Comparison of ENCODE assay signal across 8 cellular contexts in the genomic region with DNA sequence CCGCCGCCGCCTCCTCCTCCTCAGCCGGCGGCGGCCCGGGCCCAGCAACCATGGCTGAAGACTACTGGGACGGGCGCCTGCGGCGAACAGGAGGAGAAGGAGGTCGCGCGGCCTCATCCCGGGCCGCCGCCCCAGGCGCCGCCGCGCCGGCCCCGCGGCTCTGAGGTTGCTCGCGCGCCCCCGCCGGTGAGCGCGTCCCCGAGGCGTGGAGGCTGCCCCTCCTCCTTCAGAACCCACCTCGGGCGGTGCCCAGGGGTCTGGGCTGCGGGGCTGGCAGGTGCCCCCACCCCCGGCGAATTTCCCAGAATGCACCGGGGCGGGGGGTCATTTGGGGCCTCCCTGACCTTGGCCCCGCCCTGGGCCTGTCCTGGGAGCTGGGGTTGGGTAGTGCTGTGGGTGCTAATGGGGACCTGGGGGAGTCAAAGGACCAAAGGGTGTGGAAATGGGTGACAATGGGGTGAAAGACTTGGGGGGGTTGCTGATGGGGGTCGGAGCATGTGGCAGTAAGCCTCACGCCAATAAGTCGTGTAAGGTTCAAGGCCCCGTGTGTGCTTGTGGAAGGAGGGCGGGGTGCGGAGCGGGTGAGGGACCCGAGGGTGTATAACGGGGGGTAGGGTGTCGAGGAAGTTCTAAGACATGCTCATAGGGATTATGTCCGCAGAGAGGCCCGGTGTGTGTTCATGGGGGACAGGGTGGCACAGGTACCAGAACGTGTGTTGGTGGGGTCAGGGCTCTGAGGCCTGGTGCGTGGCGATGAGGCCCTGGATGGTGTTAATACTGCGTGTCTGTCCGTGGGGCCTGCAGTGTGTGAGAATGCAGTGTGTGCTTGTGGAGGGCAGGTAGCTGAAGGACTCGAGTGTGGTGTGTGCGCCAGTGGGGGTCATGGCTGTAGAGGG. TPM values are rescaled to one million over a fixed set of nuclear protein-coding genes. Genes with fewer than 3 reads are reported as not detected.
DNase-seq lines count a peak whose midpoint lies in the region; ATAC-seq and TF ChIP-seq lines count a peak whose summit lies in the region.

No MANE protein-coding gene starts in this region.

- peak overlapping the region; percentile 55 for H2BK5ac ChIP-seq in mesendoderm (ENCODE audit: low read length)

- H3K4me1 ChIP-seq in duodenal mucosa (ENCODE audit: control insufficient read depth in 1 of 2, insufficient read depth in 2 of 2, low read length in 2 of 2) (peaks cover 22 to 23% of the 10 kb centered on the region in 2 donors), mesendoderm (ENCODE audit: control insufficient read depth, low read depth, low read length) (peaks cover 1% of the 10 kb centered on the region)

- peaks cover 33% of the 10 kb centered on the region for H3K79me2 ChIP-seq in mesendoderm (ENCODE audit: control insufficient read depth, insufficient read depth, low read length)

- H3K27me3 Mint-ChIP-seq in stimulated activated naive B cell treated with anti-CD40 and anti-IgM and Interleukin-4, amounts not matched to agents 10 μg/mL and 1 μg/mL and 100 μg/mL, for 72 hours, result no peaks in the 10 kb centered on the region

- peak overlapping the region; percentile 90 to 98 for H3K4me3 Mint-ChIP-seq in stimulated activated naive B cell treated with anti-CD40 and anti-IgM and Interleukin-4, amounts not matched to agents 10 μg/mL and 1 μg/mL and 100 μg/mL, for 72 hours

- peaks cover 25 to 58% of the 10 kb centered on the region in 2 donors for H3K36me3 Mint-ChIP-seq in stimulated activated naive B cell treated with anti-CD40 and anti-IgM and Interleukin-4, amounts not matched to agents 10 μg/mL and 1 μg/mL and 100 μg/mL, for 72 hours

- H3K4me2 ChIP-seq in mesendoderm (ENCODE audit: low read length), result peak overlapping the region; percentile 81

- H3K9ac ChIP-seq in duodenal mucosa (ENCODE audit: low read depth in 1 of 2, low read length in 2 of 2) (peak overlapping the region; percentile 77 to 93), mesendoderm (ENCODE audit: low read length) (peak overlapping the region; percentile 91)

- peak overlapping the region; percentile 93 for H3K4ac ChIP-seq in mesendoderm (ENCODE audit: low read depth, low read length)

- no peak overlapping the region for H3K23ac ChIP-seq in mesendoderm (ENCODE audit: low read length)

- peaks cover 2% of the 10 kb centered on the region for H3K79me1 ChIP-seq in mesendoderm (ENCODE audit: low read length)

- TF ChIP-seq CTCF in BJ (IDR thresholded peaks at IDR 0.05; ENCODE audit: insufficient read depth, low read depth, low read length), result no peak

- DNase-seq in BJ (ENCODE audit: low read depth) (no peak), mesendoderm (peak; percentile 34)
- peak; percentile 35 to 42 for DNase-seq in activated CD4-positive, alpha-beta T cell treated with anti-CD3 and anti-CD28 coated beads for 4 hours
- DNase-seq in stimulated activated naive B cell treated with anti-CD40 and anti-IgM and Interleukin-4, amounts not matched to agents 10 μg/mL and 1 μg/mL and 100 μg/mL, for 72 hours, result peak; percentile 42

- CTCF ChIA-PET in BJ (lab: Yijun Ruan, JAX), result interaction anchor here (1.3 kb wide), 1 partner anchor 165 kb away, joined by 3 read pairs; no protein-coding TSS in a partner anchor

- peak overlapping the region; percentile 97 for H3K27ac ChIP-seq in duodenal mucosa (ENCODE audit: low read depth, low read length)
- peak overlapping the region; percentile 89 for H3K27ac ChIP-seq in mesendoderm (ENCODE audit: low read depth, low read length)

- H3K27ac Mint-ChIP-seq in stimulated activated naive B cell treated with anti-CD40 and anti-IgM and Interleukin-4, amounts not matched to agents 10 μg/mL and 1 μg/mL and 100 μg/mL, for 72 hours, result peak overlapping the region; percentile 79

- WGBS in mesendoderm (ENCODE audit: extremely low coverage, insufficient coverage, low lambda C conversion rate), result no CpG with 5 or more reads among the region's 60 CpGs

- no peak overlapping the region for H2AK5ac ChIP-seq in mesendoderm (ENCODE audit: low read length)

- peaks cover 40 to 41% of the 10 kb centered on the region in 2 donors for H3K4me1 Mint-ChIP-seq in stimulated activated naive B cell treated with anti-CD40 and anti-IgM and Interleukin-4, amounts not matched to agents 10 μg/mL and 1 μg/mL and 100 μg/mL, for 72 hours

- no peak overlapping the region for H4K5ac ChIP-seq in mesendoderm (ENCODE audit: low read length)

- no peak overlapping the region for H4K8ac ChIP-seq in mesendoderm (ENCODE audit: low read depth, low read length)

- H2BK120ac ChIP-seq in mesendoderm (ENCODE audit: low read depth, low read length), result no peak overlapping the region

- peaks cover 14% of the 10 kb centered on the region for H3K36me3 ChIP-seq in BJ (ENCODE audit: control insufficient read depth, insufficient read depth, low read length)
- H3K36me3 ChIP-seq in duodenal mucosa (ENCODE audit: control insufficient read depth in 1 of 2, insufficient read depth in 2 of 2, low read length in 2 of 2), result peaks cover 14 to 38% of the 10 kb centered on the region in 2 donors
- H3K36me3 ChIP-seq in mesendoderm (ENCODE audit: control insufficient read depth, insufficient read depth, low read length), result peaks cover 3% of the 10 kb centered on the region

- peak overlapping the region; percentile 95 for H3K18ac ChIP-seq in mesendoderm (ENCODE audit: low read length)

- no peaks in the 10 kb centered on the region for H3K27me3 ChIP-seq in BJ (ENCODE audit: control insufficient read depth, insufficient read depth, low read length)
- H3K27me3 ChIP-seq in duodenal mucosa (ENCODE audit: control insufficient read depth in 1 of 2, insufficient read depth in 2 of 2, low read length in 2 of 2), result no peaks in the 10 kb centered on the region
- H3K27me3 ChIP-seq in mesendoderm (ENCODE audit: insufficient read depth, low read length, poor library complexity), result no peaks in the 10 kb centered on the region

- peak overlapping the region; percentile 92 for H3K56ac ChIP-seq in mesendoderm (ENCODE audit: low read length)

- POLR2A ChIA-PET in BJ (lab: Charles Lee), result no interaction called here

- H2BK15ac ChIP-seq in mesendoderm (replicated peaks; ENCODE audit: low read depth), result no peak overlapping the region

- ATAC-seq in HG03342 (IDR thresholded peaks at IDR 0.05; ENCODE audit: unreplicated experiment) (peak; percentile 2), HG03571 (IDR thresholded peaks at IDR 0.05; ENCODE audit: unreplicated experiment) (no peak), HG03280 (IDR thresholded peaks at IDR 0.05; ENCODE audit: unreplicated experiment) (no peak)
- peak; percentile 1 to 4 for ATAC-seq in stimulated activated naive B cell treated with anti-CD40 and anti-IgM and Interleukin-4, amounts not matched to agents 10 μg/mL and 1 μg/mL and 100 μg/mL, for 72 hours (replicated peaks)

- H3K9me3 Mint-ChIP-seq in stimulated activated naive B cell treated with anti-CD40 and anti-IgM and Interleukin-4, amounts not matched to agents 10 μg/mL and 1 μg/mL and 100 μg/mL, for 72 hours, result no peaks in the 10 kb centered on the region

- peak overlapping the region; percentile 66 for H3K4me3 ChIP-seq in BJ (ENCODE audit: low read depth, low read length)
- peak overlapping the region; percentile 82 to 83 for H3K4me3 ChIP-seq in duodenal mucosa (ENCODE audit: low read depth in 1 of 2, low read length in 2 of 2)
- H3K4me3 ChIP-seq in mesendoderm (ENCODE audit: low read length), result peak overlapping the region; percentile 68

- H3K9me3 ChIP-seq in duodenal mucosa (ENCODE audit: control insufficient read depth in 1 of 2, low read length in 2 of 2), result no peaks in the 10 kb centered on the region

RNA-seq across cellular contexts. Expression of a gene that starts 0.7 kb away (rescaled TPM):
- polyA plus RNA-seq in BJ (2011; rRNA removed), result 109 and 167 TPM in 2 replicates
- 118 and 152 TPM in 2 replicates for polyA minus RNA-seq in BJ (2011; rRNA and poly(A)+ RNA removed)
- 69.4 TPM for polyA plus RNA-seq in mesendoderm (2013, experiment 1 of 2)
- polyA plus RNA-seq in mesendoderm (2013, experiment 2 of 2), result 72.7 TPM

RNA-seq across cellular contexts. Expression of a gene that starts 13.6 kb away (rescaled TPM):
- polyA plus RNA-seq in BJ (2011; rRNA removed), result 21.7 and 39.9 TPM in 2 replicates
- 58.8 and 59.4 TPM in 2 replicates for polyA minus RNA-seq in BJ (2011; rRNA and poly(A)+ RNA removed)
- 40.0 TPM for polyA plus RNA-seq in mesendoderm (2013, experiment 1 of 2)
- 39.8 TPM for polyA plus RNA-seq in mesendoderm (2013, experiment 2 of 2)

RNA-seq across cellular contexts. Expression of a gene that starts 25.5 kb away (rescaled TPM):
- polyA plus RNA-seq in BJ (2011; rRNA removed), result 185 and 296 TPM in 2 replicates
- 187 and 262 TPM in 2 replicates for polyA minus RNA-seq in BJ (2011; rRNA and poly(A)+ RNA removed)
- 144 TPM for polyA plus RNA-seq in mesendoderm (2013, experiment 1 of 2)
- polyA plus RNA-seq in mesendoderm (2013, experiment 2 of 2), result 143 TPM

Comparison
In these comparisons a context has a peak if more than half of its experiments do, and no peak if none do; other contexts are left out.
1. ATAC-seq: peak in HG03342 (single experiment) and stimulated activated naive B cell treated with anti-CD40 and anti-IgM and Interleukin-4, amounts not matched to agents 10 μg/mL and 1 μg/mL and 100 μg/mL, for 72 hours (2 of 2); none in HG03571 (single experiment) and HG03280 (single experiment).
2. Peak in every context shown above with its lines, with median percentiles within 50 percentile points of each other: H3K4me3 ChIP-seq.